Comparison of ENCODE assay signal across 13 cellular contexts in the genomic region with DNA sequence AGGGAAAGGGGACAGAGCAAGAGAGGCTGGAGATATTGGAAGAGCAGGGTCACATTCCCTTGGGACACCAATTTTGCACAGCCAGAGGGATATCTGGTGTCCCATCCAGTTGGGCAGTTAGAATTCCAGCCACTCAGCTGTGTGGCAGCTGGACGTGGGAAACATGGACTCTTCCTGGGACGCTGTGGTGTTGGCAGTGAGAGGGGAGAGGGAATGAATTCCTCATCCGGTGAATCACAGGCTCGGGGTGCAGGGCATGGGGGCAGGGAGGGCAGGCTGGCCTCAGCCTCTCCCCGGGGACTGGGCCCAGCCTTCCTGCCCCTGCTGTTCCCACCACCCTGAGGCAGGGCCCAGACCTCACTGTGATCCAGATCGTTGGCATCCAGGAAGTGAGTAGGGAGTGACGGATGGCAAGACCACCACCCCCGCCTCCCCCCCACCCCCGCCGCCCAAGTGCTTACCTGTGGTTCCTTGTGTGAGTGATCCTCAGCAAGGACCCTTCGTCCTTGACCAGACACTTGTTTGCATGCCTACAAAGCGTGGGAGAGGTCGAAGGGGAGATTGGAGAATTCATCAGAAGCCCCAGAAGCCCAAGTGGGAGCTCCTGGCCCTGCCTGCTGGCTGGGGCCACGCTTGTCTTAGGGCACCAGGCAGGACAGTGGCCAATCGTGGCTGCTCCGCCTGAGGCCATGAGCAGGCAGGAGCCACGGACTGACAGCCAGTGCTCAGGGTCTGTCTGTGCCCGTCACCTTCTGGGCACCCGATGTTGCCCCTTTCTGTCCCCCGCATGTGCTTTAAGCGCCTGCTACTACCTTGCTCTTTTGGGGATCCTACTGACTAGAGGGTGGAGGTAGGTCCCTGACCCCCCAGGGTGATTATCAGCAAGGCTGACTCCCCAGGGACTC. TPM values are rescaled to one million over a fixed set of nuclear protein-coding genes. Genes with fewer than 3 reads are reported as not detected.
DNase-seq lines count a peak whose midpoint lies in the region; ATAC-seq, FAIRE-seq and TF ChIP-seq lines count a peak whose summit lies in the region.
"Had no signal": no experiment of that assay in that cellular context is flagged by ENCODE, and none has a peak within 500 bp of the region (broad histone marks: within the 10 kb centered on the region; RNA-seq: fewer than 3 reads in every experiment).

No MANE protein-coding gene starts in this region.

- H3K4me2 ChIP-seq in H9 (ENCODE audit: insufficient read depth, insufficient read length, low read length), result no peak overlapping the region

- CTCF ChIA-PET in activated CD4-positive, alpha-beta memory T cell treated with anti-CD3 and anti-CD28 coated beads for 36 hours (lab: Charles Lee), result no interaction called here
- CTCF ChIA-PET in activated CD4-positive, alpha-beta memory T cell treated with anti-CD3 and anti-CD28 coated beads, Interleukin-2, amount 10 ng/mL, durations not matched to agents 7 days and 5 days (lab: Charles Lee), result no interaction called here

- H3K27me3 Mint-ChIP-seq in activated CD4-positive, alpha-beta memory T cell treated with anti-CD3 and anti-CD28 coated beads for 36 hours, result peaks cover 2% of the 10 kb centered on the region
- peaks cover 10% of the 10 kb centered on the region for H3K27me3 Mint-ChIP-seq in activated CD4-positive, alpha-beta memory T cell treated with anti-CD3 and anti-CD28 coated beads, Interleukin-2, amount 10 ng/mL, durations not matched to agents 7 days and 5 days
- H3K27me3 Mint-ChIP-seq in osteocyte (ENCODE audit: unreplicated experiment), result peaks cover 14% of the 10 kb centered on the region
- H3K27me3 Mint-ChIP-seq in H9 (ENCODE audit: low read depth), result peaks cover 91% of the 10 kb centered on the region

- TF ChIP-seq POLR2A in GM18505 (IDR thresholded peaks at IDR 0.05; ENCODE audit: borderline replicate concordance, extremely low read depth, insufficient read depth, insufficient read length), result no peak

- H3K14ac ChIP-seq in H9 (ENCODE audit: insufficient read depth, low read length), result no peak overlapping the region

- no peak overlapping the region for H3K27ac ChIP-seq in H9 (ENCODE audit: insufficient read length, low read depth, low read length)
- H3K27ac ChIP-seq: 22Rv1, skin epidermis had no signal

- no peak overlapping the region for H3K4me3 ChIP-seq in epithelial cell of esophagus (ENCODE audit: low read length)
- H3K4me3 ChIP-seq: K562, skin epidermis had no signal

- H4K8ac ChIP-seq in H9 (replicated peaks; ENCODE audit: insufficient read length, low read depth, low read length), result no peak overlapping the region

- no peaks in the 10 kb centered on the region for H3K4me1 ChIP-seq in H9 (ENCODE audit: insufficient read depth, low read length)

- H4K91ac ChIP-seq in H9 (ENCODE audit: insufficient read length, low read depth, low read length), result no peak overlapping the region

- no peak overlapping the region for H3K18ac ChIP-seq in H9 (ENCODE audit: insufficient read length, low read depth, low read length)

- POLR2A ChIA-PET in activated CD4-positive, alpha-beta memory T cell treated with anti-CD3 and anti-CD28 coated beads for 36 hours (lab: Charles Lee), result no interaction called here
- POLR2A ChIA-PET in activated CD4-positive, alpha-beta memory T cell treated with anti-CD3 and anti-CD28 coated beads, Interleukin-2, amount 10 ng/mL, durations not matched to agents 7 days and 5 days (lab: Charles Lee), result no interaction called here

- H2AFZ ChIP-seq in H9 (ENCODE audit: low read length), result no peak overlapping the region

- FAIRE-seq in HTR-8/SVneo (lab: Jason Lieb, UNC), result peak; percentile 92

- H3K9me3 Mint-ChIP-seq in activated CD4-positive, alpha-beta memory T cell treated with anti-CD3 and anti-CD28 coated beads for 36 hours, result no peaks in the 10 kb centered on the region
- H3K9me3 Mint-ChIP-seq in activated CD4-positive, alpha-beta memory T cell treated with anti-CD3 and anti-CD28 coated beads, Interleukin-2, amount 10 ng/mL, durations not matched to agents 7 days and 5 days, result no peaks in the 10 kb centered on the region
- no peaks in the 10 kb centered on the region for H3K9me3 Mint-ChIP-seq in osteocyte (ENCODE audit: unreplicated experiment)
- no peaks in the 10 kb centered on the region for H3K9me3 Mint-ChIP-seq in H9
- H3K9me3 Mint-ChIP-seq: activated naive CD4-positive, alpha-beta T cell treated with anti-CD3 and anti-CD28 coated beads, Interleukin-2, amount 50 U/mL, for 72 hours had no signal

- H3K9me3 ChIP-seq in H9 (ENCODE audit: control insufficient read depth, low read depth, low read length), result no peaks in the 10 kb centered on the region

- H2BK12ac ChIP-seq in H9 (ENCODE audit: insufficient read length, low read depth, low read length), result no peak overlapping the region

- no peak overlapping the region for H3K23ac ChIP-seq in H9 (ENCODE audit: insufficient read length, low read depth, low read length)

- ATAC-seq in GM18505 (IDR thresholded peaks at IDR 0.05; ENCODE audit: unreplicated experiment), result no peak
- ATAC-seq: activated naive CD4-positive, alpha-beta T cell treated with anti-CD3 and anti-CD28 coated beads, Interleukin-2, amount 50 U/mL, for 72 hours had no signal

- H3K79me2 ChIP-seq in H9 (ENCODE audit: insufficient read depth, low read length), result no peaks in the 10 kb centered on the region

- no peak overlapping the region for H2BK5ac ChIP-seq in H9 (ENCODE audit: insufficient read length, low read length)

- no peak overlapping the region for H4K5ac ChIP-seq in H9 (ENCODE audit: insufficient read length, low read depth, low read length)

- H3K27ac Mint-ChIP-seq in activated CD4-positive, alpha-beta memory T cell treated with anti-CD3 and anti-CD28 coated beads for 36 hours, result no peak overlapping the region
- no peak overlapping the region for H3K27ac Mint-ChIP-seq in activated CD4-positive, alpha-beta memory T cell treated with anti-CD3 and anti-CD28 coated beads, Interleukin-2, amount 10 ng/mL, durations not matched to agents 7 days and 5 days
- H3K27ac Mint-ChIP-seq in osteocyte (ENCODE audit: unreplicated experiment) (no peak overlapping the region), H9 (no peak overlapping the region)
- H3K27ac Mint-ChIP-seq: activated naive CD4-positive, alpha-beta T cell treated with anti-CD3 and anti-CD28 coated beads, Interleukin-2, amount 50 U/mL, for 72 hours had no signal

- H2BK15ac ChIP-seq in H9 (ENCODE audit: low read depth, low read length), result no peak overlapping the region

- H3K27me3 ChIP-seq in H9 (ENCODE audit: insufficient read depth, low read length), result peaks cover 20% of the 10 kb centered on the region; the same call in 1 of the 2 replicates

- H3T11ph ChIP-seq in H9 (ENCODE audit: low read length), result no peak overlapping the region

- H3K4ac ChIP-seq in H9 (ENCODE audit: low read depth, low read length), result no peak overlapping the region

- H3K4me3 Mint-ChIP-seq in activated CD4-positive, alpha-beta memory T cell treated with anti-CD3 and anti-CD28 coated beads for 36 hours, result no peak overlapping the region
- no peak overlapping the region for H3K4me3 Mint-ChIP-seq in activated CD4-positive, alpha-beta memory T cell treated with anti-CD3 and anti-CD28 coated beads, Interleukin-2, amount 10 ng/mL, durations not matched to agents 7 days and 5 days
- no peak overlapping the region for H3K4me3 Mint-ChIP-seq in osteocyte (ENCODE audit: unreplicated experiment)
- H3K4me3 Mint-ChIP-seq in H9, result peak overlapping the region in 1 of 2 experiments; percentile 53; a peak in 1 of 5 replicates

- no peaks in the 10 kb centered on the region for H4K20me1 ChIP-seq in H9 (ENCODE audit: control insufficient read depth, insufficient read depth, insufficient read length)

- H3K4me1 Mint-ChIP-seq in activated CD4-positive, alpha-beta memory T cell treated with anti-CD3 and anti-CD28 coated beads for 36 hours (ENCODE audit: low read depth), result no peaks in the 10 kb centered on the region
- H3K4me1 Mint-ChIP-seq in activated CD4-positive, alpha-beta memory T cell treated with anti-CD3 and anti-CD28 coated beads, Interleukin-2, amount 10 ng/mL, durations not matched to agents 7 days and 5 days, result no peaks in the 10 kb centered on the region
- H3K4me1 Mint-ChIP-seq in osteocyte (ENCODE audit: unreplicated experiment) (peaks cover 6% of the 10 kb centered on the region), H9 (0 out of 4 replicates have a peak, but pooled peaks cover 0 to 2% of the 10 kb centered on the region in 2 experiments)

- peak; percentile 5 for DNase-seq in activated CD4-positive, alpha-beta memory T cell treated with anti-CD3 and anti-CD28 coated beads for 36 hours
- no peak for DNase-seq in activated CD4-positive, alpha-beta memory T cell treated with anti-CD3 and anti-CD28 coated beads, Interleukin-2, amount 10 ng/mL, durations not matched to agents 7 days and 5 days
- DNase-seq in HTR-8/SVneo (ENCODE audit: insufficient read length, low spot score) (peak; percentile 87), epithelial cell of esophagus (ENCODE audit: low read depth) (peak; percentile 47), osteocyte (ENCODE audit: extremely low spot score, unreplicated experiment) (peak; percentile 76), H9 (no peak), mucosa of gallbladder (ENCODE audit: low spot score) (no peak)
- DNase-seq: DND-41 had no signal

- H3K79me1 ChIP-seq in H9 (ENCODE audit: insufficient read depth, low read depth, low read length, poor library complexity, severe bottlenecking), result no peaks in the 10 kb centered on the region

- H3K36me3 Mint-ChIP-seq in activated CD4-positive, alpha-beta memory T cell treated with anti-CD3 and anti-CD28 coated beads for 36 hours, result no peaks in the 10 kb centered on the region
- H3K36me3 Mint-ChIP-seq in activated CD4-positive, alpha-beta memory T cell treated with anti-CD3 and anti-CD28 coated beads, Interleukin-2, amount 10 ng/mL, durations not matched to agents 7 days and 5 days (ENCODE audit: low read depth), result no peaks in the 10 kb centered on the region
- no peaks in the 10 kb centered on the region for H3K36me3 Mint-ChIP-seq in osteocyte (ENCODE audit: unreplicated experiment)
- H3K36me3 Mint-ChIP-seq in H9 (ENCODE audit: insufficient read depth in 1 of 3, low read depth in 3 of 3), result no peaks in the 10 kb centered on the region
- H3K36me3 Mint-ChIP-seq: activated naive CD4-positive, alpha-beta T cell treated with anti-CD3 and anti-CD28 coated beads, Interleukin-2, amount 50 U/mL, for 72 hours had no signal

- H2BK120ac ChIP-seq in H9 (ENCODE audit: low read depth, low read length, poor library complexity, severe bottlenecking), result no peak overlapping the region

- TF ChIP-seq CTCF in epithelial cell of esophagus (IDR thresholded peaks at IDR 0.05; ENCODE audit: insufficient read depth, low read depth, low read length, missing control alignments) (no peak), osteocyte (IDR thresholded peaks at IDR 0.05) (no peak), H9 (conservative IDR thresholded peaks at IDR 0.05) (no peak)

- no peak overlapping the region for H3K9ac ChIP-seq in H9 (ENCODE audit: extremely low read depth, insufficient read length, low read length)

- H3K23me2 ChIP-seq in H9 (ENCODE audit: insufficient read length, low read depth, low read length, poor library complexity, severe bottlenecking), result no peaks in the 10 kb centered on the region

- no peak overlapping the region for H2BK20ac ChIP-seq in H9 (ENCODE audit: low read depth, low read length, poor library complexity, severe bottlenecking)

- no peak overlapping the region for H2AK5ac ChIP-seq in H9 (ENCODE audit: insufficient read length, low read length)

- H3K56ac ChIP-seq in H9 (ENCODE audit: insufficient read length, low read depth, low read length), result no peak overlapping the region

- intact Hi-C loops in activated CD4-positive, alpha-beta memory T cell treated with anti-CD3 and anti-CD28 coated beads for 36 hours (cut with micrococcal nuclease), result no loop called here

- no CpG with 5 or more reads among the region's 21 CpGs for WGBS in H9 (ENCODE audit: extremely low coverage, insufficient read length, low lambda C conversion rate)

RNA-seq across cellular contexts. Expression of gene WNT3A, which starts 8.7 kb away (rescaled TPM):
- not detected for total RNA-seq in activated CD4-positive, alpha-beta memory T cell treated with anti-CD3 and anti-CD28 coated beads for 36 hours
- total RNA-seq in activated CD4-positive, alpha-beta memory T cell treated with anti-CD3 and anti-CD28 coated beads, Interleukin-2, amount 10 ng/mL, durations not matched to agents 7 days and 5 days, result not detected
- not detected in 2 replicates for total RNA-seq in osteocyte
- total RNA-seq in H9 (2021), result 0.17 and 0.20 TPM in 2 replicates
- total RNA-seq in mucosa of gallbladder, result 0.06 TPM
- total RNA-seq: K562 had no signal

Comparison
In these comparisons a context has a peak if more than half of its experiments do, and no peak if none do; other contexts are left out.
1. DNase-seq: peak in activated CD4-positive, alpha-beta memory T cell treated with anti-CD3 and anti-CD28 coated beads for 36 hours (single experiment), HTR-8/SVneo (single experiment), epithelial cell of esophagus (single experiment) and osteocyte (single experiment); none in activated CD4-positive, alpha-beta memory T cell treated with anti-CD3 and anti-CD28 coated beads, Interleukin-2, amount 10 ng/mL, durations not matched to agents 7 days and 5 days (single experiment), H9 (single experiment) and mucosa of gallbladder (single experiment).